8 cellular contexts compared by ENCODE assay signal in the genomic region with DNA sequence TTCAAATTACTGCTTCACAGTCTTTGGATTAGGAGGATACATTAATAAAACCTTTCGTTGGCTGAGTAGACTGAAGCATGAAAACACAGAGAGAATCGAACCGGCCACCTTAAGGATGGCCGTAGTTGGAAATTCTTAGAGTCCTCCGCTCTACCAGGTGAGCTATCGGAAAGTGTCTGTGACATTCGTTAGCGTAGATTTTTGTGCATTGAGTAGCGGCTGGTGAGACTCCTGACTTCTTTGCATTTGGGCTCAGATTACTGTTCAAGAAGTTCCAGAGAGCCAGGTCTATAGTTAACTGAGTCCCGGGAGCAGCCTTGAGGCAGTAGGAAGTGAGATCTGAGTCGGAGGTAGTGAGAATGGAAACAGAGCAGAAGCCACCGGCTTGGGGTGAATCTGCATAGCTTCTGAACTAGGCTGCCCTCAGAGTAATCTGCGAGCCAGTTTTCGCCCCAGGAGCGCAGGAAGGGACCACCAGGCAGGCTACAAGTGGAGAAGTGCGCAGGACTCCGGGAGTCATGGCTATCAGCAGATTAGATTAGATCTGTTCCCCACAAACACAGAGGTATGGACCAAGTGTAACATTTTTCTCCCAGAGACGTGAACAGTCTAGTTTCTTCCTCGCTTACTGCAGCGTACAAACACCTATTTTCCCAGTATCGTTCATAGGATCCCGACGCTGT. TPM values are rescaled to one million over a fixed set of nuclear protein-coding genes. Genes with fewer than 3 reads are reported as not detected.
DNase-seq lines count a peak whose midpoint lies in the region; ATAC-seq, FAIRE-seq and TF ChIP-seq lines count a peak whose summit lies in the region.

No MANE protein-coding gene starts in this region.

- H3K4me3 Mint-ChIP-seq in glutamatergic neuron (ENCODE audit: unreplicated experiment) = peak overlapping the region; percentile 95

- H3K9me3 Mint-ChIP-seq in glutamatergic neuron (ENCODE audit: unreplicated experiment) = peaks cover 27% of the 10 kb centered on the region

- no peaks in the 10 kb centered on the region for H4K20me1 ChIP-seq in MM.1S (ENCODE audit: insufficient read depth, low read length)

- no peaks in the 10 kb centered on the region for H3K4me1 ChIP-seq in MM.1S (ENCODE audit: low read length)

- no peaks in the 10 kb centered on the region for H3K79me2 ChIP-seq in MM.1S (ENCODE audit: low read length)

- H3K9ac ChIP-seq in MM.1S (ENCODE audit: low read length) = no peak overlapping the region

- H3K27ac Mint-ChIP-seq in glutamatergic neuron (ENCODE audit: unreplicated experiment) = peak overlapping the region; percentile 67

- H3K36me3 Mint-ChIP-seq in glutamatergic neuron (ENCODE audit: unreplicated experiment) = peaks cover 5% of the 10 kb centered on the region

- peaks cover 3% of the 10 kb centered on the region for H3K4me1 Mint-ChIP-seq in glutamatergic neuron (ENCODE audit: low read depth, unreplicated experiment)

- no peaks in the 10 kb centered on the region for H3K9me2 ChIP-seq in MM.1S (replicated peaks; ENCODE audit: insufficient read depth, low read length)

- H3K4me3 ChIP-seq in MM.1S (ENCODE audit: low read length) = peak overlapping the region; percentile 67

- H3F3A ChIP-seq in MM.1S (ENCODE audit: insufficient read depth, low read length) = peaks cover 3% of the 10 kb centered on the region; the same call in 1 of the 2 replicates

- TF ChIP-seq POLR2A in H54 (IDR thresholded peaks at IDR 0.05; ENCODE audit: low read depth, low read length) = no peak

- H2AFZ ChIP-seq in MM.1S (ENCODE audit: low read length) = peak overlapping the region; percentile 51; the same call in 1 of the 2 replicates

- H3K4me2 ChIP-seq in MM.1S (ENCODE audit: low read depth, low read length) = peak overlapping the region; percentile 77

- TF ChIP-seq CTCF in MM.1S (IDR thresholded peaks at IDR 0.05; ENCODE audit: low read length) = no peak
- no peak for TF ChIP-seq CTCF in glutamatergic neuron (IDR thresholded peaks at IDR 0.05; ENCODE audit: partially characterized antibody, unreplicated experiment)

- H3K36me3 ChIP-seq in MM.1S (replicated peaks; ENCODE audit: insufficient read depth, low read length) = no peaks in the 10 kb centered on the region

- peak overlapping the region; percentile 16; the same call in 1 of the 2 replicates for H3K27ac ChIP-seq in MM.1S (ENCODE audit: low read length)

- no peaks in the 10 kb centered on the region; the same call in 1 of the 2 replicates for H3K27me3 ChIP-seq in MM.1S (replicated peaks; ENCODE audit: insufficient read depth, low read length)

- ATAC-seq in HG02610 (IDR thresholded peaks at IDR 0.05; ENCODE audit: unreplicated experiment) = no peak

- no peaks in the 10 kb centered on the region for H3K9me3 ChIP-seq in MM.1S (replicated peaks; ENCODE audit: insufficient read depth, low read length)

- peaks cover 37% of the 10 kb centered on the region for H3K27me3 Mint-ChIP-seq in glutamatergic neuron (ENCODE audit: unreplicated experiment)

- FAIRE-seq in H54 (lab: Jason Lieb, UNC) = no peak

- DNase-seq in NCI-H82 (lab: John Stamatoyannopoulos, UW) (peak; percentile 64), NCI-H82 treated with DMSO at 0.1 percent for 48 hours (lab: John Stamatoyannopoulos, UW; ENCODE audit: unreplicated experiment) (no peak), MM.1S (peak; percentile 13), glutamatergic neuron (no peak), renal cortical epithelial cell (ENCODE audit: low read depth) (peak; percentile 47), H54 (ENCODE audit: insufficient read length, low spot score) (no peak)
- DNase-seq in activated CD8-positive, alpha-beta memory T cell treated with anti-CD3 and anti-CD28 coated beads, Interleukin-2, amount 50 U/mL, for 48 hours = peak; percentile 83

RNA-seq across cellular contexts. Expression of a gene that starts 11.0 kb away (rescaled TPM):
- total RNA-seq in glutamatergic neuron (ENCODE audit: unreplicated experiment) (not detected), renal cortical epithelial cell (not detected in 2 replicates)

RNA-seq across cellular contexts. Expression of a gene that starts 39.3 kb away (rescaled TPM):
- total RNA-seq in glutamatergic neuron (ENCODE audit: unreplicated experiment) (not detected), renal cortical epithelial cell (not detected in 2 replicates)

RNA-seq across cellular contexts. Expression of a gene that starts 42.7 kb away (rescaled TPM):
- total RNA-seq in glutamatergic neuron (ENCODE audit: unreplicated experiment) (not detected), renal cortical epithelial cell (not detected in 2 replicates)

RNA-seq across cellular contexts. Expression of a gene that starts 53.9 kb away (rescaled TPM):
- total RNA-seq in glutamatergic neuron (ENCODE audit: unreplicated experiment) = 1.7 TPM
- total RNA-seq in renal cortical epithelial cell = 2.1 and 15.3 TPM in 2 replicates

RNA-seq across cellular contexts. Expression of a gene that starts 58.1 kb away (rescaled TPM):
- total RNA-seq in glutamatergic neuron (ENCODE audit: unreplicated experiment) (1.7 TPM), renal cortical epithelial cell (2.3 and 4.5 TPM in 2 replicates)

Comparison
In these comparisons a context has a peak if more than half of its experiments do, and no peak if none do; other contexts are left out.
1. DNase-seq: peak in NCI-H82 (single experiment), MM.1S (single experiment), activated CD8-positive, alpha-beta memory T cell treated with anti-CD3 and anti-CD28 coated beads, Interleukin-2, amount 50 U/mL, for 48 hours (single experiment) and renal cortical epithelial cell (single experiment); none in NCI-H82 treated with DMSO at 0.1 percent for 48 hours (single experiment), glutamatergic neuron (single experiment) and H54 (single experiment).